Comparison of ENCODE assay signal across 26 cellular contexts in the genomic region with DNA sequence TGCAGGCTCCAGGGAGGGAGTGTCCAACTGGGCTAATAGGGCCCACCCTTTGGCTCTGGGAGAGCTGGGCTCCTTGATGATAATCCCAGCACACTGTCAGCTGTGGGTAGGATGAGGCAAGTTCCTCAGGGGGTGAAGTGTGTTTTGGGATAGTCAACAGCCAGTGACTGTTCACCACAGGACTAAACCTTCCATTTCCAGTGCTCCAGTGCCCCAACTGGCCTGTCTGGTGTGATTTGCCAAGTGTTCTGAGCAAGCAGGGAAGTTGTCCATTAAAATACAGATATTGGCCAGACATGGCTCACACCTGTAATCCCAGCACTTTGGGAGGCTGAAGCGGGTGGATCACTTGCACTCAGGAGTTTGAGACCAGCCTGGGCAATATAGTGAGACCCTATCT.
"Had no signal": no experiment of that assay in that cellular context is flagged by ENCODE, and none has a peak within 500 bp of the region (broad histone marks: within the 10 kb centered on the region; RNA-seq: fewer than 3 reads in every experiment).

No MANE protein-coding gene starts in this region.

- H3K36me3 ChIP-seq: gastroesophageal sphincter, heart left ventricle, neutrophil, pancreas, stomach, thyroid gland, vagina had no signal

- H3K4me3 ChIP-seq: gastroesophageal sphincter, heart left ventricle, hepatocyte, lung, pancreas, smooth muscle cell, stomach, thyroid gland, vagina had no signal

- H3K27ac ChIP-seq: foreskin keratinocyte, gastroesophageal sphincter, heart left ventricle, hepatocyte, neutrophil, pancreas, stomach, thyroid gland, vagina had no signal

- H3K4me1 ChIP-seq: foreskin keratinocyte had no signal

- H3K9me3 ChIP-seq: gastroesophageal sphincter, heart left ventricle, neutrophil, pancreas, stomach, thyroid gland, vagina had no signal

- DNase-seq: cortex of kidney; effector memory CD8-positive, alpha-beta T cell; foreskin keratinocyte; heart left ventricle; kidney; naive B cell; pancreas; stimulated activated CD4-positive, alpha-beta T cell treated with anti-CD3 and anti-CD28 coated beads, Interleukin-12 subunit alpha, Interleukin-12 subunit beta, amount 100 ng/mL, for 4 hours; stimulated activated CD4-positive, alpha-beta T cell treated with anti-CD3 and anti-CD28 coated beads, Interleukin-1b, Interleukin-23, amount 100 ng/mL, for 48 hours; stimulated activated CD4-positive, alpha-beta T cell treated with anti-CD3 and anti-CD28 coated beads, Interleukin-4, amount 100 ng/mL, for 24 hours; stimulated activated naive CD4-positive, alpha-beta T cell treated with Interleukin-2 at 50 U/mL for 16 hours; stomach; thyroid gland; trophoblast cell had no signal

- H3K27me3 Mint-ChIP-seq: effector memory CD8-positive, alpha-beta T cell; memory B cell; naive B cell; natural killer cell treated with Interleukin-12 subunit alpha and Interleukin-12 subunit beta and Interleukin-15 and Interleukin-18, amount 100 ng/mL, for 72 hours had no signal

- H3K4me3 Mint-ChIP-seq: effector memory CD8-positive, alpha-beta T cell; memory B cell; naive B cell; natural killer cell treated with Interleukin-12 subunit alpha and Interleukin-12 subunit beta and Interleukin-15 and Interleukin-18, amount 100 ng/mL, for 72 hours; neural crest cell; stimulated activated effector memory CD8-positive, alpha-beta T cell treated with anti-CD3 and anti-CD28 coated beads, Interleukin-12 subunit alpha, Interleukin-12 subunit beta, amount 100 ng/mL, for 72 hours had no signal

- H3K36me3 Mint-ChIP-seq: naive B cell; natural killer cell treated with Interleukin-12 subunit alpha and Interleukin-12 subunit beta and Interleukin-15 and Interleukin-18, amount 100 ng/mL, for 72 hours; stimulated activated effector memory CD8-positive, alpha-beta T cell treated with anti-CD3 and anti-CD28 coated beads, Interleukin-12 subunit alpha, Interleukin-12 subunit beta, amount 100 ng/mL, for 72 hours had no signal

- H3K9me3 Mint-ChIP-seq: effector memory CD8-positive, alpha-beta T cell; memory B cell; naive B cell; natural killer cell treated with Interleukin-12 subunit alpha and Interleukin-12 subunit beta and Interleukin-15 and Interleukin-18, amount 100 ng/mL, for 72 hours; neural crest cell; stimulated activated effector memory CD8-positive, alpha-beta T cell treated with anti-CD3 and anti-CD28 coated beads, Interleukin-12 subunit alpha, Interleukin-12 subunit beta, amount 100 ng/mL, for 72 hours had no signal

- H3K27ac Mint-ChIP-seq: memory B cell; naive B cell; natural killer cell treated with Interleukin-12 subunit alpha and Interleukin-12 subunit beta and Interleukin-15 and Interleukin-18, amount 100 ng/mL, for 72 hours; stimulated activated effector memory CD8-positive, alpha-beta T cell treated with anti-CD3 and anti-CD28 coated beads, Interleukin-12 subunit alpha, Interleukin-12 subunit beta, amount 100 ng/mL, for 72 hours had no signal

- ATAC-seq: effector memory CD8-positive, alpha-beta T cell; foreskin keratinocyte; gastroesophageal sphincter; heart left ventricle; left lobe of liver; natural killer cell treated with Interleukin-12 subunit alpha and Interleukin-12 subunit beta and Interleukin-15 and Interleukin-18, amount 100 ng/mL, for 72 hours; pancreas; sciatic nerve; stimulated activated effector memory CD8-positive, alpha-beta T cell treated with anti-CD3 and anti-CD28 coated beads, Interleukin-12 subunit alpha, Interleukin-12 subunit beta, amount 100 ng/mL, for 72 hours had no signal
